Comparison of ENCODE assay signal across 31 cellular contexts in the genomic region with DNA sequence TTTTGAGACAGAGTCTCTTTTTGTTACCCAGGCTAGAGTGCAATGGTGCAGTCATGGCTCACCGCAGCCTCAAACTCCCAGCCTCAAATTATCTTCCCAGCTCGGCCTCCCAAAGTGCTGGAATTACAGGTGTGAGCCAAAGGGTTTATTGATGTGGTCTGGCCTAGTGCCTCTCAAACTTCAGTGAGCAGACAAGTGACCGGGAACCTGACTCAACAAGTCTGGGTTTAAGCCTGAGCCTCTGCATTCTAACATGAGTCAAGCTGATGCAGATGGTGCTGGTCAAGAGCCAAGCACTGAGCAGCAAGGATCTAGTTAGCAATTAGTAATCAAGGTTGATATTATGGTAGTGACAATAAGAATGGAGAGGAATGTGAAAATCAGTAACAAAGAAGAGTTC. TPM values are rescaled to one million over a fixed set of nuclear protein-coding genes. Genes with fewer than 3 reads are reported as not detected.
A peak's percentile ranks its signal among the peaks of the same experiment; 100 is the strongest.
DNase-seq lines count a peak whose midpoint lies in the region; ATAC-seq and TF ChIP-seq lines count a peak whose summit lies in the region.
"Had no signal": no experiment of that assay in that cellular context is flagged by ENCODE, and none has a peak within 500 bp of the region (broad histone marks: within the 10 kb centered on the region; RNA-seq: fewer than 3 reads in every experiment).

No MANE protein-coding gene starts in this region.

- DNase-seq in Daoy (ENCODE audit: low read depth) (peak; percentile 25), LoVo (ENCODE audit: low spot score) (peak; percentile 24), mammary epithelial cell (peak; percentile 94), renal cortical epithelial cell (ENCODE audit: low read depth) (peak; percentile 73)
- DNase-seq: activated CD4-positive, alpha-beta T cell treated with anti-CD3 and anti-CD28 coated beads for 36 hours; activated CD8-positive, alpha-beta memory T cell treated with anti-CD3 and anti-CD28 coated beads for 24 hours; activated gamma-delta T cell treated with Interleukin-2 at 50 U/mL for 16 hours; activated naive CD8-positive, alpha-beta T cell treated with anti-CD3 and anti-CD28 coated beads, Interleukin-2, amount 50 U/mL, for 24 hours; activated T-cell treated with anti-CD3 and anti-CD28 coated beads, Interleukin-2, amount 50 U/mL, for 1 hour; CD4-positive, alpha-beta T cell; DMS 273 treated with DMSO at 0.1 percent for 48 hours; effector CD8-positive, alpha-beta T cell; H7; NCI-H1436; NCI-H2171; NCI-H524 treated with DMSO at 0.1 percent for 48 hours; NK-92 treated with Interleukin-12 subunit alpha and Interleukin-12 subunit beta, amount 100 ng/mL, for 24 hours; right cardiac atrium; SJCRH30; stimulated activated CD4-positive, alpha-beta T cell treated with anti-CD3 and anti-CD28 coated beads, Interleukin-4, amount 100 ng/mL, for 1 hour; testis had no signal

- dilution Hi-C loops in mammary epithelial cell (cut with HindIII; ENCODE audit: low sequenced_read_pairs): no loop called here

- in situ Hi-C loops in mammary epithelial cell (cut with MboI; ENCODE audit: low sequenced_read_pairs in 2 of 2): no loop called here

- intact Hi-C loops in mammary epithelial cell (cut with micrococcal nuclease): no loop called here

- no peak overlapping the region for H2AFZ ChIP-seq in mammary epithelial cell (ENCODE audit: low read depth, low read length)
- H2AFZ ChIP-seq: parathyroid adenoma had no signal

- no peaks in the 10 kb centered on the region for H3K36me3 ChIP-seq in mammary epithelial cell (ENCODE audit: insufficient read depth, low read length)
- H3K36me3 ChIP-seq: esophagus muscularis mucosa, gastroesophageal sphincter, SJCRH30 had no signal

- H3K9me3 ChIP-seq in mammary epithelial cell (replicated peaks; ENCODE audit: insufficient read depth, low read length): no peaks in the 10 kb centered on the region
- H3K9me3 ChIP-seq: esophagus muscularis mucosa, gastroesophageal sphincter, SJCRH30, testis had no signal

- H4K20me1 ChIP-seq in mammary epithelial cell (ENCODE audit: insufficient read depth, low read length): no peaks in the 10 kb centered on the region

- no peaks in the 10 kb centered on the region for H3K27me3 ChIP-seq in mammary epithelial cell (ENCODE audit: insufficient read depth, low read length)
- H3K27me3 ChIP-seq: esophagus muscularis mucosa, gastroesophageal sphincter, SJCRH30, testis had no signal

- H3K79me2 ChIP-seq in mammary epithelial cell (ENCODE audit: insufficient read depth, low read length): no peaks in the 10 kb centered on the region
- H3K79me2 ChIP-seq: parathyroid adenoma had no signal

- CTCF ChIA-PET in mammary epithelial cell (lab: Charles Lee; ENCODE audit: low non-redundant PET): no interaction called here

- H3K4me3 ChIP-seq in mammary epithelial cell (replicated peaks in 1 of 3; ENCODE audit: insufficient read depth in 1 of 3, low read depth in 2 of 3, low read length in 3 of 3): no peak overlapping the region
- H3K4me3 ChIP-seq: esophagus muscularis mucosa, gastroesophageal sphincter, SJCRH30, testis had no signal

- ATAC-seq in GM21786 (IDR thresholded peaks at IDR 0.05; ENCODE audit: unreplicated experiment): no peak
- ATAC-seq in GM21367 (IDR thresholded peaks at IDR 0.05; ENCODE audit: unreplicated experiment): no peak
- no peak for ATAC-seq in GM19455 (IDR thresholded peaks at IDR 0.05; ENCODE audit: unreplicated experiment)
- ATAC-seq: activated CD4-positive, alpha-beta T cell treated with anti-CD3 and anti-CD28 coated beads for 36 hours; activated naive CD8-positive, alpha-beta T cell treated with anti-CD3 and anti-CD28 coated beads, Interleukin-2, amount 50 U/mL, for 24 hours; gastroesophageal sphincter; HepG2; Panc1; right cardiac atrium; stimulated activated memory B cell treated with anti-CD40 and anti-IgM and Interleukin-4, amounts not matched to agents 10 μg/mL and 1 μg/mL and 100 μg/mL, for 72 hours had no signal

- H3K4me1 ChIP-seq in mammary epithelial cell (ENCODE audit: insufficient read depth, low read length): peaks cover 44% of the 10 kb centered on the region
- H3K4me1 ChIP-seq: esophagus muscularis mucosa, gastroesophageal sphincter, parathyroid adenoma, SJCRH30, testis had no signal

- H3K9ac ChIP-seq in mammary epithelial cell (ENCODE audit: insufficient read depth, low read length): no peak overlapping the region
- H3K9ac ChIP-seq: parathyroid adenoma had no signal

- TF ChIP-seq CTCF in mammary epithelial cell (conservative IDR thresholded peaks at IDR 0.05 in 1 of 2, IDR thresholded peaks at IDR 0.05 in 1 of 2; ENCODE audit: extremely low read depth in 1 of 2, insufficient read depth in 1 of 2, low read depth in 1 of 2, low read length in 2 of 2): no peak

- no peak overlapping the region for H3K27ac ChIP-seq in mammary epithelial cell (ENCODE audit: insufficient read depth, low read depth, low read length)
- H3K27ac ChIP-seq: esophagus muscularis mucosa, gastroesophageal sphincter, parathyroid adenoma, SJCRH30, testis had no signal

- WGBS in mammary epithelial cell (ENCODE audit: low coverage, missing lambda C conversion rate): 7% methylated on average over 3 of the region's 3 CpGs

- no TSS peak for BruUV-seq in mammary epithelial cell (replicated peaks; lab: Mats Ljungman, UMichigan)

- H3K4me2 ChIP-seq in mammary epithelial cell (ENCODE audit: insufficient read depth, low read depth, low read length): no peak overlapping the region

RNA-seq across cellular contexts. Expression of a gene that starts 21.3 kb away (rescaled TPM):
- total RNA-seq in Daoy (2014; rRNA removed; shearing (Covaris generic)): 7.3 and 14.9 TPM in 2 replicates
- total RNA-seq in mammary epithelial cell: 1 to 10 TPM; 3.5 to 5.7 TPM
- polyA plus RNA-seq in mammary epithelial cell: 3.1 TPM
- 10.0 TPM for polyA minus RNA-seq in mammary epithelial cell
- total RNA-seq in renal cortical epithelial cell: 0.55 and 4.5 TPM in 2 replicates
- total RNA-seq: activated CD4-positive, alpha-beta T cell treated with anti-CD3 and anti-CD28 coated beads for 36 hours; CD4-positive, alpha-beta T cell; H7; HepG2; mononuclear cell had no signal
- polyA plus RNA-seq: HepG2 had no signal

RNA-seq across cellular contexts. Expression of a gene that starts 46.9 kb away (rescaled TPM):
- total RNA-seq in Daoy (2014; rRNA removed; shearing (Covaris generic)): 25.2 and 27.5 TPM in 2 replicates
- 10 to 100 TPM; 46.2 to 53.3 TPM for total RNA-seq in mammary epithelial cell
- polyA plus RNA-seq in mammary epithelial cell: 15.1 TPM
- 45.7 TPM for polyA minus RNA-seq in mammary epithelial cell
- 38.4 and 45.3 TPM in 2 replicates for total RNA-seq in renal cortical epithelial cell

Comparison
In these comparisons a context has a peak if more than half of its experiments do, and no peak if none do; other contexts are left out.
1. DNase-seq: peak in every context shown above with its lines; median percentile 94 in mammary epithelial cell; 73 in renal cortical epithelial cell; 25 in Daoy; 24 in LoVo.